30 cellular contexts compared by ENCODE assay signal in genomic region chr10:2957785-2958184, GRCh38.
"Had no signal": no experiment of that assay in that cellular context is flagged by ENCODE, and none has a peak within 500 bp of the region (broad histone marks: within the 10 kb centered on the region; RNA-seq: fewer than 3 reads in every experiment).

No MANE protein-coding gene starts in this region.

- H3K27me3 ChIP-seq: neutrophil, pancreas, stomach, thyroid gland, tibial nerve, upper lobe of left lung, vagina had no signal

- H3K4me1 ChIP-seq: prostate gland, spleen, stomach, thyroid gland, tibial nerve, upper lobe of left lung, vagina had no signal

- DNase-seq: naive B cell; naive thymus-derived CD8-positive, alpha-beta T cell; nephron progenitor cell; nucleus accumbens; pancreas; retina; right cardiac atrium; spleen; stimulated activated CD4-positive, alpha-beta T cell treated with anti-CD3 and anti-CD28 coated beads, Interleukin-12 subunit alpha, Interleukin-12 subunit beta, amount 100 ng/mL, for 4 hours; stimulated activated CD4-positive, alpha-beta T cell treated with anti-CD3 and anti-CD28 coated beads, Interleukin-1b, Interleukin-23, amount 100 ng/mL, for 48 hours; stimulated activated CD4-positive, alpha-beta T cell treated with anti-CD3 and anti-CD28 coated beads, Interleukin-4, amount 100 ng/mL, for 1 hour; stimulated activated CD4-positive, alpha-beta T cell treated with anti-CD3 and anti-CD28 coated beads, Interleukin-4, amount 100 ng/mL, for 4 hours; stimulated activated CD8-positive, alpha-beta memory T cell treated with anti-CD3 and anti-CD28 coated beads, Interleukin-4, amount 100 ng/mL, for 48 hours; stimulated activated naive CD4-positive, alpha-beta T cell treated with Interleukin-2 at 50 U/mL for 16 hours; stomach; thyroid gland; trophoblast cell; upper lobe of left lung had no signal

- H3K27ac Mint-ChIP-seq: naive B cell; naive thymus-derived CD8-positive, alpha-beta T cell; natural killer cell treated with Interleukin-12 subunit alpha and Interleukin-12 subunit beta and Interleukin-15 and Interleukin-18, amount 100 ng/mL, for 72 hours; nephron progenitor cell; stimulated activated memory B cell treated with anti-CD40 and anti-IgM and Interleukin-4, amounts not matched to agents 10 μg/mL and 1 μg/mL and 100 μg/mL, for 72 hours; stimulated activated naive CD8-positive, alpha-beta T cell treated with anti-CD3 and anti-CD28 coated beads, Interleukin-15, Interleukin-2, amounts not matched to agents 100 ng/mL and 50 ng/mL, for 24 hours had no signal

- ATAC-seq: naive thymus-derived CD8-positive, alpha-beta T cell; natural killer cell treated with Interleukin-12 subunit alpha and Interleukin-12 subunit beta and Interleukin-15 and Interleukin-18, amount 100 ng/mL, for 72 hours; pancreas; right cardiac atrium; sciatic nerve; stimulated activated memory B cell treated with anti-CD40 and anti-IgM and Interleukin-4, amounts not matched to agents 10 μg/mL and 1 μg/mL and 100 μg/mL, for 72 hours had no signal

- H3K4me1 Mint-ChIP-seq: naive B cell; naive thymus-derived CD8-positive, alpha-beta T cell; nephron progenitor cell; neural crest cell; stimulated activated memory B cell treated with anti-CD40 and anti-IgM and Interleukin-4, amounts not matched to agents 10 μg/mL and 1 μg/mL and 100 μg/mL, for 72 hours had no signal

- FAIRE-seq: pancreas had no signal

- H3K4me3 ChIP-seq: pancreas, prostate gland, skin epidermis, smooth muscle cell, spleen, stomach, thoracic aorta, thyroid gland, tibial nerve, upper lobe of left lung, vagina had no signal

- H3K9me3 Mint-ChIP-seq: natural killer cell treated with Interleukin-12 subunit alpha and Interleukin-12 subunit beta and Interleukin-15 and Interleukin-18, amount 100 ng/mL, for 72 hours had no signal

- H3K27ac ChIP-seq: neutrophil, pancreas, prostate gland, skin epidermis, spleen, stomach, thoracic aorta, thyroid gland, tibial nerve, upper lobe of left lung, vagina had no signal

- H3K36me3 ChIP-seq: neutrophil, pancreas, prostate gland, spleen, stomach, thoracic aorta, thyroid gland, tibial nerve, upper lobe of left lung, vagina had no signal

- H3K36me3 Mint-ChIP-seq: naive B cell; naive thymus-derived CD8-positive, alpha-beta T cell; natural killer cell treated with Interleukin-12 subunit alpha and Interleukin-12 subunit beta and Interleukin-15 and Interleukin-18, amount 100 ng/mL, for 72 hours; stimulated activated memory B cell treated with anti-CD40 and anti-IgM and Interleukin-4, amounts not matched to agents 10 μg/mL and 1 μg/mL and 100 μg/mL, for 72 hours had no signal

- H3K4me3 Mint-ChIP-seq: naive thymus-derived CD8-positive, alpha-beta T cell; natural killer cell treated with Interleukin-12 subunit alpha and Interleukin-12 subunit beta and Interleukin-15 and Interleukin-18, amount 100 ng/mL, for 72 hours; nephron progenitor cell; neural crest cell; stimulated activated memory B cell treated with anti-CD40 and anti-IgM and Interleukin-4, amounts not matched to agents 10 μg/mL and 1 μg/mL and 100 μg/mL, for 72 hours; stimulated activated naive CD8-positive, alpha-beta T cell treated with anti-CD3 and anti-CD28 coated beads, Interleukin-15, Interleukin-2, amounts not matched to agents 100 ng/mL and 50 ng/mL, for 24 hours had no signal

- H3K9me3 ChIP-seq: neutrophil, pancreas, prostate gland, stomach, thoracic aorta, thyroid gland, tibial nerve, upper lobe of left lung, vagina had no signal
